In genomic region chr3:119333773-119334492, GRCh38 we compare ENCODE assay signal across 16 cellular contexts.
"Had no signal": no experiment of that assay in that cellular context is flagged by ENCODE, and none has a peak within 500 bp of the region (broad histone marks: within the 10 kb centered on the region; RNA-seq: fewer than 3 reads in every experiment).

No MANE protein-coding gene starts in this region.

- H3K36me3 ChIP-seq: breast epithelium, neutrophil had no signal

- H3K27ac ChIP-seq: breast epithelium, neutrophil, VCaP had no signal

- H3K27me3 ChIP-seq: breast epithelium, esophagus muscularis mucosa, neutrophil had no signal

- ATAC-seq: activated CD4-positive, alpha-beta T cell treated with anti-CD3 and anti-CD28 coated beads for 36 hours; sciatic nerve had no signal

- DNase-seq: activated CD4-positive, alpha-beta memory T cell treated with anti-CD3 and anti-CD28 coated beads, Interleukin-2, amount 10 ng/mL, durations not matched to agents 7 days and 5 days; activated CD4-positive, alpha-beta T cell treated with anti-CD3 and anti-CD28 coated beads for 36 hours; activated naive CD8-positive, alpha-beta T cell treated with anti-CD3 and anti-CD28 coated beads, Interleukin-2, amount 10 ng/mL, durations not matched to agents 7 days and 5 days; activated T-cell treated with anti-CD3 and anti-CD28 coated beads, Interleukin-2, amount 50 U/mL, for 72 hours; aorta; foreskin fibroblast; glutamatergic neuron; posterior cingulate gyrus; stimulated activated CD4-positive, alpha-beta T cell treated with anti-CD3 and anti-CD28 coated beads, Interleukin-2, amount 100 ng/mL, for 24 hours; stimulated activated naive CD4-positive, alpha-beta T cell; T-helper 9 cell had no signal

- H3K4me1 ChIP-seq: breast epithelium had no signal

- H3K4me3 ChIP-seq: breast epithelium, esophagus muscularis mucosa had no signal

- H3K9me3 ChIP-seq: breast epithelium, esophagus muscularis mucosa, neutrophil had no signal
